19 cellular contexts compared by ENCODE assay signal in genomic region chr6:47016236-47016635, GRCh38. TPM values are rescaled to one million over a fixed set of nuclear protein-coding genes. Genes with fewer than 3 reads are reported as not detected.
DNase-seq lines count a peak whose midpoint lies in the region; ATAC-seq, FAIRE-seq and TF ChIP-seq lines count a peak whose summit lies in the region.
"Had no signal": no experiment of that assay in that cellular context is flagged by ENCODE, and none has a peak within 500 bp of the region (broad histone marks: within the 10 kb centered on the region; RNA-seq: fewer than 3 reads in every experiment).

No MANE protein-coding gene starts in this region.

- DNase-seq in ELF-1 (ENCODE audit: low read depth, low spot score) (peak; percentile 21), NCI-H2029 treated with DMSO at 0.1 percent for 48 hours (lab: John Stamatoyannopoulos, UW) (peak; percentile 23), SJCRH30 (peak; percentile 24 to 64), neural progenitor cell (ENCODE audit: low spot score) (peak; percentile 27), Kasumi-1 (lab: John Stamatoyannopoulos, UW) (no peak), pancreas (no peak)
- DNase-seq in activated CD8-positive, alpha-beta T cell treated with anti-CD3 and anti-CD28 coated beads, Interleukin-2, amount 10 ng/mL, durations not matched to agents 7 days and 5 days, result no peak
- DNase-seq: activated CD4-positive, alpha-beta T cell treated with anti-CD3 and anti-CD28 coated beads, Interleukin-2, amount 50 U/mL, for 48 hours; amygdala; HCEC 1CT; islet precursor cell; stimulated activated naive CD4-positive, alpha-beta T cell treated with Interleukin-2 at 50 U/mL for 16 hours had no signal

- WGBS in pancreas, 2 donors, result 64 to 69% methylated on average over 3 of the region's 3 CpGs

- no peaks in the 10 kb centered on the region for H3K9me3 ChIP-seq in SJCRH30 (replicated peaks)
- H3K9me3 ChIP-seq in neural progenitor cell (ENCODE audit: low read depth), result no peaks in the 10 kb centered on the region
- no peaks in the 10 kb centered on the region for H3K9me3 ChIP-seq in pancreas

- no peak for TF ChIP-seq CTCF in neural progenitor cell (IDR thresholded peaks at IDR 0.05)
- TF ChIP-seq CTCF in pancreas (IDR thresholded peaks at IDR 0.05), result no peak

- H2AFZ ChIP-seq in neural progenitor cell (replicated peaks), result peak overlapping the region; percentile 93

- FAIRE-seq in pancreas (lab: Jason Lieb, UNC), result no peak
- FAIRE-seq: colon, GM12891 had no signal

- H3K27ac Mint-ChIP-seq in neural progenitor cell, result no peak overlapping the region
- no peak overlapping the region for H3K27ac Mint-ChIP-seq in activated CD8-positive, alpha-beta T cell treated with anti-CD3 and anti-CD28 coated beads, Interleukin-2, amount 10 ng/mL, durations not matched to agents 7 days and 5 days
- H3K27ac Mint-ChIP-seq: activated T-helper 2 cell treated with anti-CD3 and anti-CD28 coated beads, Interferon-gamma antibody, Interleukin-2, Interleukin-4, amounts not matched to agents 10 μg/mL and 5 μg/mL and 100 μg/mL, durations not matched to agents 14 hours and 24 hours and 36 hours had no signal

- peak overlapping the region; percentile 52 for H3K4me2 ChIP-seq in neural progenitor cell
- H3K4me2 ChIP-seq: smooth muscle cell had no signal

- H3K4me3 ChIP-seq in SJCRH30 (peak overlapping the region; percentile 13; the same call in 1 of the 2 replicates), neural progenitor cell (no peak overlapping the region), pancreas (no peak overlapping the region)
- H3K4me3 ChIP-seq: smooth muscle cell had no signal

- CTCF ChIA-PET in activated CD8-positive, alpha-beta T cell treated with anti-CD3 and anti-CD28 coated beads, Interleukin-2, amount 10 ng/mL, durations not matched to agents 7 days and 5 days (lab: Charles Lee), result no interaction called here

- peaks cover 2% of the 10 kb centered on the region for H3K9me3 Mint-ChIP-seq in neural progenitor cell
- H3K9me3 Mint-ChIP-seq in activated CD8-positive, alpha-beta T cell treated with anti-CD3 and anti-CD28 coated beads, Interleukin-2, amount 10 ng/mL, durations not matched to agents 7 days and 5 days (ENCODE audit: insufficient read depth), result peaks cover 6% of the 10 kb centered on the region
- H3K9me3 Mint-ChIP-seq: activated T-helper 2 cell treated with anti-CD3 and anti-CD28 coated beads, Interferon-gamma antibody, Interleukin-2, Interleukin-4, amounts not matched to agents 10 μg/mL and 5 μg/mL and 100 μg/mL, durations not matched to agents 14 hours and 24 hours and 36 hours had no signal

- H3K9ac ChIP-seq in neural progenitor cell, result no peak overlapping the region

- no peak for ATAC-seq in activated CD8-positive, alpha-beta T cell treated with anti-CD3 and anti-CD28 coated beads, Interleukin-2, amount 10 ng/mL, durations not matched to agents 7 days and 5 days
- no peak for ATAC-seq in pancreas

- H3K27me3 Mint-ChIP-seq in neural progenitor cell (ENCODE audit: insufficient read depth, low read depth), result no peaks in the 10 kb centered on the region
- H3K27me3 Mint-ChIP-seq in activated CD8-positive, alpha-beta T cell treated with anti-CD3 and anti-CD28 coated beads, Interleukin-2, amount 10 ng/mL, durations not matched to agents 7 days and 5 days (ENCODE audit: low read depth), result no peaks in the 10 kb centered on the region

- peaks cover 10% of the 10 kb centered on the region for H3K4me1 Mint-ChIP-seq in neural progenitor cell
- no peaks in the 10 kb centered on the region for H3K4me1 Mint-ChIP-seq in activated CD8-positive, alpha-beta T cell treated with anti-CD3 and anti-CD28 coated beads, Interleukin-2, amount 10 ng/mL, durations not matched to agents 7 days and 5 days (ENCODE audit: low read depth)

- H3F3A ChIP-seq in neural progenitor cell (ENCODE audit: low read depth), result peaks cover 13% of the 10 kb centered on the region

- H3K79me2 ChIP-seq in neural progenitor cell (ENCODE audit: low read depth), result no peaks in the 10 kb centered on the region

- POLR2A ChIA-PET in activated CD8-positive, alpha-beta T cell treated with anti-CD3 and anti-CD28 coated beads, Interleukin-2, amount 10 ng/mL, durations not matched to agents 7 days and 5 days (lab: Charles Lee), result no interaction called here

- no peaks in the 10 kb centered on the region for H3K36me3 Mint-ChIP-seq in neural progenitor cell
- H3K36me3 Mint-ChIP-seq in activated CD8-positive, alpha-beta T cell treated with anti-CD3 and anti-CD28 coated beads, Interleukin-2, amount 10 ng/mL, durations not matched to agents 7 days and 5 days (ENCODE audit: low read depth), result no peaks in the 10 kb centered on the region

- H3K36me3 ChIP-seq in SJCRH30 (no peaks in the 10 kb centered on the region), neural progenitor cell (no peaks in the 10 kb centered on the region), pancreas (no peaks in the 10 kb centered on the region)

- intact Hi-C loops in pancreas (cut with DNase I), result no loop called here

- H3K27me3 ChIP-seq in SJCRH30, result no peaks in the 10 kb centered on the region
- no peaks in the 10 kb centered on the region for H3K27me3 ChIP-seq in neural progenitor cell
- H3K27me3 ChIP-seq in pancreas, result no peaks in the 10 kb centered on the region

- H3K27ac ChIP-seq in SJCRH30, result peak overlapping the region; percentile 38; the same call in 1 of the 2 replicates
- peak overlapping the region; percentile 84 for H3K27ac ChIP-seq in neural progenitor cell
- H3K27ac ChIP-seq in pancreas, result no peak overlapping the region
- H3K27ac ChIP-seq: epithelial cell of prostate had no signal

- H4K20me1 ChIP-seq in neural progenitor cell (ENCODE audit: low read depth), result no peaks in the 10 kb centered on the region

- no peak overlapping the region for H3K4me3 Mint-ChIP-seq in neural progenitor cell
- H3K4me3 Mint-ChIP-seq in activated CD8-positive, alpha-beta T cell treated with anti-CD3 and anti-CD28 coated beads, Interleukin-2, amount 10 ng/mL, durations not matched to agents 7 days and 5 days, result no peak overlapping the region

- H3K4me1 ChIP-seq in SJCRH30, result peaks cover 9% of the 10 kb centered on the region
- peaks cover 15% of the 10 kb centered on the region for H3K4me1 ChIP-seq in neural progenitor cell
- H3K4me1 ChIP-seq in pancreas, result no peaks in the 10 kb centered on the region

RNA-seq across cellular contexts. Expression of gene ADGRF1, which starts 25.9 kb away (rescaled TPM):
- total RNA-seq in SJCRH30 (2014; rRNA removed; shearing (Covaris generic)), result not detected in 2 replicates
- total RNA-seq in neural progenitor cell (ENCODE audit: low replicate concordance) (not detected in 2 replicates), pancreas (1 to 10 TPM in 2 of 6 donors, under 1 TPM in 4; 0.23 to 1.7 (median 0.48) TPM)
- not detected for total RNA-seq in activated CD8-positive, alpha-beta T cell treated with anti-CD3 and anti-CD28 coated beads, Interleukin-2, amount 10 ng/mL, durations not matched to agents 7 days and 5 days
- under 1 TPM; 0.08 to 0.56 TPM for polyA plus RNA-seq in pancreas
- total RNA-seq: activated T-helper 2 cell treated with anti-CD3 and anti-CD28 coated beads, Interferon-gamma antibody, Interleukin-2, Interleukin-4, amounts not matched to agents 10 μg/mL and 5 μg/mL and 100 μg/mL, durations not matched to agents 14 hours and 24 hours and 36 hours; osteocyte; smooth muscle cell had no signal
- polyA plus RNA-seq: BJ, smooth muscle cell had no signal

Comparison
In these comparisons a context has a peak if more than half of its experiments do, and no peak if none do; other contexts are left out.
1. DNase-seq: peak in ELF-1 (single experiment), NCI-H2029 treated with DMSO at 0.1 percent for 48 hours (single experiment), SJCRH30 (2 of 2) and neural progenitor cell (single experiment); none in activated CD8-positive, alpha-beta T cell treated with anti-CD3 and anti-CD28 coated beads, Interleukin-2, amount 10 ng/mL, durations not matched to agents 7 days and 5 days (single experiment), Kasumi-1 (0 of 2) and pancreas (0 of 6).
2. H3K27ac ChIP-seq: peak in SJCRH30 (single experiment) and neural progenitor cell (single experiment); none in pancreas (0 of 4).